ENCODE assay signal across 24 cellular contexts in the genomic region with DNA sequence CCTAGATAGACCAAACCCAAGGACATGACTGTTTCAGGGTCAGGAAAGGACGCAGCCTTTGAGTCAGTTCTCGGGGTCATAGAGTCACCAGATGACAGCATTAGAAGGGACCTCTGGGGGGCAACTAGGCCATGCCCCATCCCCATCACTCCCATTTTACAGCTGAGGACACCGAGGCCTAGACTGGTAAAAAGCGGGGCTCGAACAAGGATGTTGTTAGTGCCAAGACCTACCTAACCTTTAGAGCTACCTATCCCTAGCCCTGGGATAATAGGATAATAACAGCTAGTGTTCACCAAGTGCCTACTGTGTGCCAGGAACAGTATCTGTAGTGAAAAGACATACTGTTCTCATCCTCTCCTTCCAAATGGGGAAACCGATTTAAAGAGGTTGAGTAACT.
"Had no signal": no experiment of that assay in that cellular context is flagged by ENCODE, and none has a peak within 500 bp of the region (broad histone marks: within the 10 kb centered on the region; RNA-seq: fewer than 3 reads in every experiment).

No MANE protein-coding gene starts in this region.

- H3K4me2 ChIP-seq: KMS-11 had no signal

- H3K4me3 Mint-ChIP-seq: IgD-negative memory B cell had no signal

- H3K4me1 Mint-ChIP-seq: IgD-negative memory B cell had no signal

- H3K27ac ChIP-seq: HL-60, KMS-11, SJSA1, SK-N-MC had no signal

- H3K9me3 ChIP-seq: SJSA1 had no signal

- H3K27ac Mint-ChIP-seq: IgD-negative memory B cell had no signal

- DNase-seq: Kasumi-1, MM.1S, NCI-H1092 treated with DMSO at 0.1 percent for 48 hours, NCI-H1436, NCI-H187, NCI-H2029, NCI-H2081 treated with DMSO at 0.1 percent for 48 hours, NCI-H2171, NCI-H226, NCI-H446, NCI-H510A, NCI-H524 treated with DMSO at 0.1 percent for 48 hours, NCI-H69, NCI-H774, Right ventricle myocardium superior, RPMI8226, SIG-M5 had no signal

- H3K4me3 ChIP-seq: K562, SJSA1, SK-N-MC had no signal

- ATAC-seq: K562 had no signal

- H3K36me3 Mint-ChIP-seq: IgD-negative memory B cell had no signal

- H3K27me3 ChIP-seq: SJSA1 had no signal

- FAIRE-seq: K562, RCC 7860 had no signal
